ENCODE assay signal across 12 cellular contexts in the genomic region with DNA sequence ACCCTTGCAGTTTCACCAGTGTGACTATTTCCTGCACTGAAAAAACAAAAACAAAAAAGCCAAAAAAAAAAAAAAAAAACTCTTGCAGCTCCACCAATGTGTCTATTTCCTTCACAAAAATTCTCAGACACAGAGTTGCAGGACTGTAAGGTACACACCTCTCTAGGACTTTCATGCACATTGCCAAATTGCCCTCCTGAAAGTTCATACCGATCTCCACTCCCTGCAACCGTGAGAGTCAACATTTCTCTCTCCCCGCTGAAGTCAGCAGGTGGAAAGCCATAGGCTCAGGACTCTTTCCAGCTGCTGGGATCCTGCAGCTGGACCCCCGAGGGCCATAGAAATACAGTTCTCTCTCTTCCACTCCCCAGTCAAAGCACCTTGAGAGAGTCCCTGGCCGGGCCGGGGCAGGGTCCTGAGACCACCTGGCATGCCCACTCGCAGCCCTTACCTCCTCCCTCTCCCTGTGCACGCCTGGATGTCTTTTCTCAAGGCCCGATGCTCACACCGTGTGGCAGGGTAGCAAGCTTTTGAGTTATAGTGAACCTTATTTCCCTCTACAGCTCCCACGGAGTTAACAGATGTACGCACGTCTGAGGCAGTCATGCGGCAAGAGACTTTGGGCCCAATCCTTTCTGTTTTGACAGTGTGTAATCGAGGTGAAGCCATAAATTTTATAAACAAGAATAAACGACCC.
DNase-seq lines count a peak whose midpoint lies in the region; ATAC-seq and TF ChIP-seq lines count a peak whose summit lies in the region.
"Had no signal": no experiment of that assay in that cellular context is flagged by ENCODE, and none has a peak within 500 bp of the region (broad histone marks: within the 10 kb centered on the region; RNA-seq: fewer than 3 reads in every experiment).

No MANE protein-coding gene starts in this region.

- H3K4me3 Mint-ChIP-seq in nephron = peak overlapping the region in 1 of 3 experiments; percentile 46

- no peaks in the 10 kb centered on the region for H3K36me3 Mint-ChIP-seq in nephron (ENCODE audit: low read depth)

- H3K27me3 Mint-ChIP-seq in nephron (ENCODE audit: low read depth) = peaks cover 60% of the 10 kb centered on the region

- no peak for TF ChIP-seq CTCF in nephron (IDR thresholded peaks at IDR 0.05; ENCODE audit: unreplicated experiment in 3 of 3)

- no peak for ATAC-seq in HG02642 (IDR thresholded peaks at IDR 0.05; ENCODE audit: poor library complexity, unreplicated experiment)

- no peaks in the 10 kb centered on the region for H3K9me3 Mint-ChIP-seq in nephron

- DNase-seq in NCI-H1417 (lab: John Stamatoyannopoulos, UW) (peak in 2 of 3 experiments; percentile 49 to 66), NCI-H1417 treated with DMSO at 0.1 percent for 48 hours (lab: John Stamatoyannopoulos, UW) (no peak), HuH-7 (ENCODE audit: low spot score) (peak; percentile 36), cerebellar cortex (ENCODE audit: low spot score) (peak; percentile 20), amygdala (lab: John Stamatoyannopoulos, UW) (no peak), 8988T (no peak)
- DNase-seq: C1 segment of cervical spinal cord, DMS153, EL, NCI-H187 treated with DMSO at 0.1 percent for 48 hours had no signal

- peak overlapping the region in 2 of 3 experiments; percentile 32 to 36 for H3K27ac Mint-ChIP-seq in nephron

- H3K4me1 Mint-ChIP-seq in nephron = peaks cover 8% of the 10 kb centered on the region

Comparison
In these comparisons a context has a peak if more than half of its experiments do, and no peak if none do; other contexts are left out.
1. DNase-seq: peak in NCI-H1417 (2 of 3), HuH-7 (single experiment) and cerebellar cortex (single experiment); none in NCI-H1417 treated with DMSO at 0.1 percent for 48 hours (single experiment), amygdala (0 of 56) and 8988T (single experiment).